In the genomic region with DNA sequence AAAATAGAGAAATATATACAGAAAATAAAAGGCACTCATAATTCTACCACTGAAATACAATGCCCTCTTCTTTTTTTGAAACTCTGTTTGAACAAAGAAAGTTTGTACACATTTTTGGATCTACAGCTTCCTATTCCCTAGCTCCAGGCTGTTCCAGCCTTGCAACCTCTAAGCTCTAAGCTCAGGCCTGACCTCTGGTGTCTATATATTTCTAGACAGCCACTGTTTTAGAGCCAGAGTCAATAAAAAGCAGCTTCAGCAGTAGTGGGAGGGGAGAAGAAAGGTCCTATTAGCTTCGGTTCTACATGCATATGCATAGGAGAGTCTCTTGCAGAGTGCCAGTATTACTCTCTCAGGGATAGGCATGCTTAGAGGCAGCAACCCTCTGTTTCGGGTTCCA, we compare ENCODE assay signal across 1 cellular context.
TF ChIP-seq lines count a peak whose summit lies in the region.

No MANE protein-coding gene starts in this region.

TF ChIP-seq in SK-N-SH, 30 proteins besides CTCF, POLR2A, EP300 and RAD21 (continued from another document):
- TF ChIP-seq FOSL2 (IDR thresholded peaks at IDR 0.05; ENCODE audit: borderline replicate concordance, low read depth) (no peak), GATA2 (CRISPR knock-in tag; IDR thresholded peaks at IDR 0.05) (no peak)
